ENCODE assay signal across 36 cellular contexts in the genomic region with DNA sequence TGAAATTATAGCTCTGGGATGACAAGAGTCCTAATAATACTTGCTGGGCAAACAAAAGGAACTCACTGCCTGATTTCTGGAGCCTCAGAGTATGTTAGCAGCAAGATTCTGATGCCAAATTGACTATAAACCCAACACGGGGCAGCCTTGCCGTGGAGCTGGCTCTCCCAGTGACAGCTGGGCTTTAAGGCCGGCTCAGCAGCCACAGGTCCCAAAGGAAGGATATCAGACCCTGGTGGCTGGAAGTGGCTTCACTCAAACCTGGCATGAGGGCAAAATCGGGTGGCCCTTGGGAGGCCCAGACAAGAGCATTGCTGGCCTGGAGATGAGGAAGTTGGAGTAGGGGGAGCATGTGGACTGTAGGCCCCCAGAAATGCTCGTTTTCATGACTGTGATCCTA.
"Had no signal": no experiment of that assay in that cellular context is flagged by ENCODE, and none has a peak within 500 bp of the region (broad histone marks: within the 10 kb centered on the region; RNA-seq: fewer than 3 reads in every experiment).

No MANE protein-coding gene starts in this region.

- H3K9me3 ChIP-seq: ascending aorta had no signal

- H3K27me3 Mint-ChIP-seq: activated B cell treated with CpG ODN at 0.5 μM for 24 hours; activated CD4-positive, alpha-beta memory T cell treated with anti-CD3 and anti-CD28 coated beads for 36 hours; activated CD4-positive, alpha-beta T cell treated with anti-CD3 and anti-CD28 coated beads, Interleukin-2, amount 10 ng/mL, durations not matched to agents 24 days and 14 days; activated CD8-positive, alpha-beta memory T cell treated with anti-CD3 and anti-CD28 coated beads, Interleukin-2, amount 10 ng/mL, durations not matched to agents 7 days and 5 days; activated naive CD4-positive, alpha-beta T cell treated with anti-CD3 and anti-CD28 coated beads, Interleukin-2, amount 10 ng/mL, durations not matched to agents 7 days and 5 days; activated naive CD4-positive, alpha-beta T cell treated with anti-CD3 and anti-CD28 coated beads, Interleukin-2, amount 50 U/mL, for 24 hours; activated naive CD8-positive, alpha-beta T cell; activated naive CD8-positive, alpha-beta T cell treated with anti-CD3 and anti-CD28 coated beads, Interleukin-2, amount 10 ng/mL, durations not matched to agents 7 days and 5 days; activated naive CD8-positive, alpha-beta T cell treated with anti-CD3 and anti-CD28 coated beads, Interleukin-2, amount 50 U/mL, for 24 hours; activated T-cell treated with anti-CD3 and anti-CD28 coated beads, Interleukin-2, amount 50 U/mL, for 24 hours; brain; central memory CD8-positive, alpha-beta T cell had no signal

- H3K27me3 ChIP-seq: ascending aorta, cardiac muscle cell had no signal

- H3K4me3 ChIP-seq: ascending aorta, cardiac muscle cell had no signal

- H3K4me1 Mint-ChIP-seq: activated naive CD4-positive, alpha-beta T cell treated with anti-CD3 and anti-CD28 coated beads, Interleukin-2, amount 50 U/mL, for 24 hours; activated naive CD8-positive, alpha-beta T cell treated with anti-CD3 and anti-CD28 coated beads, Interleukin-2, amount 50 U/mL, for 24 hours; brain had no signal

- ATAC-seq: activated CD8-positive, alpha-beta memory T cell treated with anti-CD3 and anti-CD28 coated beads, Interleukin-2, amount 10 ng/mL, durations not matched to agents 7 days and 5 days; activated CD8-positive, alpha-beta T cell treated with anti-CD3 and anti-CD28 coated beads, Interleukin-2, amount 10 ng/mL, durations not matched to agents 7 days and 5 days; activated naive CD8-positive, alpha-beta T cell treated with anti-CD3 and anti-CD28 coated beads, Interleukin-2, amount 50 U/mL, for 24 hours had no signal

- H3K4me3 Mint-ChIP-seq: activated B cell treated with CpG ODN at 0.5 μM for 24 hours; activated CD4-positive, alpha-beta memory T cell treated with anti-CD3 and anti-CD28 coated beads for 36 hours; activated CD4-positive, alpha-beta T cell treated with anti-CD3 and anti-CD28 coated beads, Interleukin-2, amount 10 ng/mL, durations not matched to agents 24 days and 14 days; activated CD8-positive, alpha-beta memory T cell treated with anti-CD3 and anti-CD28 coated beads, Interleukin-2, amount 10 ng/mL, durations not matched to agents 7 days and 5 days; activated CD8-positive, alpha-beta T cell treated with anti-CD3 and anti-CD28 coated beads, Interleukin-2, amount 10 ng/mL, durations not matched to agents 7 days and 5 days; activated naive CD4-positive, alpha-beta T cell treated with anti-CD3 and anti-CD28 coated beads, Interleukin-2, amount 10 ng/mL, durations not matched to agents 7 days and 5 days; activated naive CD4-positive, alpha-beta T cell treated with anti-CD3 and anti-CD28 coated beads, Interleukin-2, amount 50 U/mL, for 24 hours; activated naive CD8-positive, alpha-beta T cell; activated naive CD8-positive, alpha-beta T cell treated with anti-CD3 and anti-CD28 coated beads, Interleukin-2, amount 10 ng/mL, durations not matched to agents 7 days and 5 days; activated naive CD8-positive, alpha-beta T cell treated with anti-CD3 and anti-CD28 coated beads, Interleukin-2, amount 50 U/mL, for 24 hours; activated T-cell treated with anti-CD3 and anti-CD28 coated beads, Interleukin-2, amount 50 U/mL, for 24 hours; brain; central memory CD8-positive, alpha-beta T cell; T-helper 1 cell treated with Interleukin-12 subunit alpha and Interleukin-12 subunit beta and Interleukin-4 antibody, amounts not matched to agents 30 μg/mL and 1 μg/mL, for 36 hours; T-helper 2 cell treated with Interferon-gamma antibody and Interleukin-4, amounts not matched to agents 5 μg/mL and 100 μg/mL, for 36 hours had no signal

- H3K27ac Mint-ChIP-seq: activated B cell treated with CpG ODN at 0.5 μM for 24 hours; activated CD4-positive, alpha-beta memory T cell treated with anti-CD3 and anti-CD28 coated beads for 36 hours; activated CD4-positive, alpha-beta T cell treated with anti-CD3 and anti-CD28 coated beads, Interleukin-2, amount 10 ng/mL, durations not matched to agents 24 days and 14 days; activated CD8-positive, alpha-beta memory T cell treated with anti-CD3 and anti-CD28 coated beads, Interleukin-2, amount 10 ng/mL, durations not matched to agents 7 days and 5 days; activated CD8-positive, alpha-beta T cell treated with anti-CD3 and anti-CD28 coated beads, Interleukin-2, amount 10 ng/mL, durations not matched to agents 7 days and 5 days; activated naive CD4-positive, alpha-beta T cell treated with anti-CD3 and anti-CD28 coated beads, Interleukin-2, amount 10 ng/mL, durations not matched to agents 7 days and 5 days; activated naive CD4-positive, alpha-beta T cell treated with anti-CD3 and anti-CD28 coated beads, Interleukin-2, amount 50 U/mL, for 24 hours; activated naive CD8-positive, alpha-beta T cell; activated naive CD8-positive, alpha-beta T cell treated with anti-CD3 and anti-CD28 coated beads, Interleukin-2, amount 10 ng/mL, durations not matched to agents 7 days and 5 days; activated naive CD8-positive, alpha-beta T cell treated with anti-CD3 and anti-CD28 coated beads, Interleukin-2, amount 50 U/mL, for 24 hours; activated T-cell treated with anti-CD3 and anti-CD28 coated beads, Interleukin-2, amount 50 U/mL, for 24 hours; activated T-helper 2 cell treated with anti-CD3 and anti-CD28 coated beads, Interferon-gamma antibody, Interleukin-2, Interleukin-4, amounts not matched to agents 10 μg/mL and 5 μg/mL and 100 μg/mL, durations not matched to agents 14 hours and 24 hours and 36 hours; brain; T-helper 1 cell treated with Interleukin-12 subunit alpha and Interleukin-12 subunit beta and Interleukin-4 antibody, amounts not matched to agents 30 μg/mL and 1 μg/mL, for 36 hours; T-helper 2 cell treated with Interferon-gamma antibody and Interleukin-4, amounts not matched to agents 5 μg/mL and 100 μg/mL, for 36 hours had no signal

- H3K4me1 ChIP-seq: ascending aorta had no signal

- DNase-seq: activated B cell treated with CpG ODN at 0.5 μM for 24 hours; activated CD4-positive, alpha-beta memory T cell treated with anti-CD3 and anti-CD28 coated beads for 36 hours; activated CD4-positive, alpha-beta T cell treated with anti-CD3 and anti-CD28 coated beads for 4 hours; activated CD4-positive, alpha-beta T cell treated with anti-CD3 and anti-CD28 coated beads, Interleukin-2, amount 10 ng/mL, durations not matched to agents 24 days and 14 days; activated CD4-positive, alpha-beta T cell treated with anti-CD3 and anti-CD28 coated beads, Interleukin-2, amount 50 U/mL, for 1 hour; activated CD4-positive, alpha-beta T cell treated with anti-CD3 and anti-CD28 coated beads, Interleukin-2, amount 50 U/mL, for 4 hours; activated CD4-positive, CD25-positive, alpha-beta regulatory T cell treated with anti-CD3 and anti-CD28 coated beads, Interleukin-2, amount 50 U/mL, for 72 hours; activated CD8-positive, alpha-beta memory T cell treated with anti-CD3 and anti-CD28 coated beads for 24 hours; activated CD8-positive, alpha-beta memory T cell treated with anti-CD3 and anti-CD28 coated beads, Interleukin-2, amount 10 ng/mL, durations not matched to agents 7 days and 5 days; activated CD8-positive, alpha-beta memory T cell treated with anti-CD3 and anti-CD28 coated beads, Interleukin-2, amount 50 U/mL, for 48 hours; activated CD8-positive, alpha-beta T cell treated with anti-CD3 and anti-CD28 coated beads, Interleukin-2, amount 10 ng/mL, durations not matched to agents 7 days and 5 days; activated effector memory CD4-positive, alpha-beta T cell treated with Interleukin-2 at 50 U/mL for 16 hours; activated gamma-delta T cell; activated naive CD4-positive, alpha-beta T cell treated with anti-CD3 and anti-CD28 coated beads, Interleukin-2, amount 10 ng/mL, durations not matched to agents 7 days and 5 days; activated naive CD4-positive, alpha-beta T cell treated with Interleukin-2 at 50 U/mL for 16 hours; activated naive CD8-positive, alpha-beta T cell treated with anti-CD3 and anti-CD28 coated beads, Interleukin-2, amount 10 ng/mL, durations not matched to agents 7 days and 5 days; activated naive CD8-positive, alpha-beta T cell treated with anti-CD3 and anti-CD28 coated beads, Interleukin-2, amount 50 U/mL, for 24 hours; activated T-cell treated with anti-CD3 and anti-CD28 coated beads, Interleukin-2, amount 50 U/mL, for 24 hours; activated T-cell treated with anti-CD3 and anti-CD28 coated beads, Interleukin-2, amount 50 U/mL, for 48 hours; amygdala; anterior cingulate cortex; caudate nucleus; cerebellar nuclear complex; T-helper 1 cell; T-helper 2 cell; T-helper 9 cell had no signal

- H3K9me3 Mint-ChIP-seq: activated B cell treated with CpG ODN at 0.5 μM for 24 hours; activated CD4-positive, alpha-beta memory T cell treated with anti-CD3 and anti-CD28 coated beads for 36 hours; activated CD4-positive, alpha-beta T cell treated with anti-CD3 and anti-CD28 coated beads, Interleukin-2, amount 10 ng/mL, durations not matched to agents 24 days and 14 days; activated naive CD4-positive, alpha-beta T cell treated with anti-CD3 and anti-CD28 coated beads, Interleukin-2, amount 10 ng/mL, durations not matched to agents 7 days and 5 days; activated naive CD4-positive, alpha-beta T cell treated with anti-CD3 and anti-CD28 coated beads, Interleukin-2, amount 50 U/mL, for 24 hours; activated naive CD8-positive, alpha-beta T cell treated with anti-CD3 and anti-CD28 coated beads, Interleukin-2, amount 10 ng/mL, durations not matched to agents 7 days and 5 days; activated naive CD8-positive, alpha-beta T cell treated with anti-CD3 and anti-CD28 coated beads, Interleukin-2, amount 50 U/mL, for 24 hours; activated T-cell treated with anti-CD3 and anti-CD28 coated beads, Interleukin-2, amount 50 U/mL, for 24 hours; activated T-helper 2 cell treated with anti-CD3 and anti-CD28 coated beads, Interferon-gamma antibody, Interleukin-2, Interleukin-4, amounts not matched to agents 10 μg/mL and 5 μg/mL and 100 μg/mL, durations not matched to agents 14 hours and 24 hours and 36 hours; brain; central memory CD8-positive, alpha-beta T cell; T-helper 1 cell treated with Interleukin-12 subunit alpha and Interleukin-12 subunit beta and Interleukin-4 antibody, amounts not matched to agents 30 μg/mL and 1 μg/mL, for 36 hours; T-helper 2 cell treated with Interferon-gamma antibody and Interleukin-4, amounts not matched to agents 5 μg/mL and 100 μg/mL, for 36 hours had no signal

- H3K27ac ChIP-seq: ascending aorta, cardiac muscle cell, VCaP had no signal
